34 cellular contexts compared by ENCODE assay signal in the genomic region with DNA sequence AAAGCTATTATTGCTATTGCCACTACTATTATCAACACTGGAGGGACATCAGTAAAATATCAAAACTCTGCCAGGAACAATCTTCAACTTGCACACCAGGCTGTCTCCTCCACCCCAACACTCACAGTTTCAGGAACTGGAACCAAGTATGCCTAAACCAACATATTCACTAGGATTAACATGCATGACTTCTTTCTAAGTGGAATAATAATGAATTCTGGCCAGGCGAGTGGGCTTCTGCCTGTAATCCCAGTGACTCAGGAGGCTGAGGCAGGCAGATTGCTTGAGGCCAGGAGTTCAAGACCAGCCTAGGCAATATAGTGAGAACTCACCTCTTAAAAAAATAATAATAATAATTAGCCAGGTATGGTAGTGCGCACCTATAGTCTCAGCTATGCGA. TPM values are rescaled to one million over a fixed set of nuclear protein-coding genes. Genes with fewer than 3 reads are reported as not detected.
"Had no signal": no experiment of that assay in that cellular context is flagged by ENCODE, and none has a peak within 500 bp of the region (broad histone marks: within the 10 kb centered on the region; RNA-seq: fewer than 3 reads in every experiment).

No MANE protein-coding gene starts in this region.

- H3K9me3 ChIP-seq: left ventricle myocardium inferior, neutrophil, right atrium auricular region, right lobe of liver, transverse colon, upper lobe of left lung, vagina had no signal

- H3K4me3 Mint-ChIP-seq: immature natural killer cell; mesothelial cell of epicardium; naive B cell; natural killer cell; nephron progenitor cell; neural progenitor cell; stimulated activated memory B cell treated with anti-CD40 and anti-IgM and Interleukin-4, amounts not matched to agents 10 μg/mL and 1 μg/mL and 100 μg/mL, for 72 hours; stimulated activated naive CD8-positive, alpha-beta T cell treated with anti-CD3 and anti-CD28 coated beads, Interleukin-15, amount 100 ng/mL, for 72 hours had no signal

- H3K9me3 Mint-ChIP-seq: mesothelial cell of epicardium; natural killer cell; nephron progenitor cell; neural progenitor cell; stimulated activated memory B cell treated with anti-CD40 and anti-IgM and Interleukin-4, amounts not matched to agents 10 μg/mL and 1 μg/mL and 100 μg/mL, for 72 hours; stimulated activated naive CD8-positive, alpha-beta T cell treated with anti-CD3 and anti-CD28 coated beads, Interleukin-15, amount 100 ng/mL, for 72 hours had no signal

- H3K27ac Mint-ChIP-seq: immature natural killer cell; mesothelial cell of epicardium; naive B cell; natural killer cell; nephron progenitor cell; neural progenitor cell; progenitor cell of endocrine pancreas; stimulated activated memory B cell treated with anti-CD40 and anti-IgM and Interleukin-4, amounts not matched to agents 10 μg/mL and 1 μg/mL and 100 μg/mL, for 72 hours; stimulated activated naive CD8-positive, alpha-beta T cell treated with anti-CD3 and anti-CD28 coated beads, Interleukin-15, amount 100 ng/mL, for 72 hours had no signal

- H3K36me3 ChIP-seq: left ventricle myocardium inferior, neural progenitor cell, neutrophil, right lobe of liver, transverse colon, upper lobe of left lung, vagina had no signal

- H3K27me3 Mint-ChIP-seq: stimulated activated memory B cell treated with anti-CD40 and anti-IgM and Interleukin-4, amounts not matched to agents 10 μg/mL and 1 μg/mL and 100 μg/mL, for 72 hours; stimulated activated naive CD8-positive, alpha-beta T cell treated with anti-CD3 and anti-CD28 coated beads, Interleukin-15, amount 100 ng/mL, for 72 hours had no signal

- FAIRE-seq: islet of Langerhans had no signal

- H3K4me1 Mint-ChIP-seq: immature natural killer cell; mesothelial cell of epicardium; naive B cell; natural killer cell; nephron progenitor cell; neural progenitor cell; stimulated activated memory B cell treated with anti-CD40 and anti-IgM and Interleukin-4, amounts not matched to agents 10 μg/mL and 1 μg/mL and 100 μg/mL, for 72 hours; stimulated activated naive CD8-positive, alpha-beta T cell treated with anti-CD3 and anti-CD28 coated beads, Interleukin-15, amount 100 ng/mL, for 72 hours had no signal

- H3K36me3 Mint-ChIP-seq: immature natural killer cell; mesothelial cell of epicardium; naive B cell; natural killer cell; neural progenitor cell; stimulated activated memory B cell treated with anti-CD40 and anti-IgM and Interleukin-4, amounts not matched to agents 10 μg/mL and 1 μg/mL and 100 μg/mL, for 72 hours had no signal

- H3K4me2 ChIP-seq: neural progenitor cell, smooth muscle cell had no signal

- DNase-seq: hypothalamus; immature natural killer cell; left ventricle myocardium inferior; mesendoderm; naive B cell; natural killer cell; nephron progenitor cell; occipital lobe; right lobe of liver; stimulated activated CD4-positive, alpha-beta T cell treated with anti-CD3 and anti-CD28 coated beads, Interleukin-1b, Interleukin-23, amount 100 ng/mL, for 48 hours; stimulated activated CD4-positive, alpha-beta T cell treated with anti-CD3 and anti-CD28 coated beads, Interleukin-2, amount 100 ng/mL, for 48 hours; stimulated activated CD4-positive, alpha-beta T cell treated with anti-CD3 and anti-CD28 coated beads, Interleukin-4, amount 100 ng/mL, for 4 hours; stimulated activated CD8-positive, alpha-beta memory T cell treated with anti-CD3 and anti-CD28 coated beads, Interleukin-4, amount 100 ng/mL, for 48 hours; stimulated activated naive CD4-positive, alpha-beta T cell treated with Interleukin-2 at 50 U/mL for 16 hours; stimulated activated naive CD8-positive, alpha-beta T cell treated with anti-CD3 and anti-CD28 coated beads, Interleukin-15, amount 100 ng/mL, for 72 hours; substantia nigra; transverse colon; upper lobe of left lung had no signal

- H3K4me1 ChIP-seq: left ventricle myocardium inferior, neural progenitor cell, right atrium auricular region, right lobe of liver, transverse colon, upper lobe of left lung, vagina had no signal

- H3K27me3 ChIP-seq: neural progenitor cell, neutrophil, right atrium auricular region, right lobe of liver, transverse colon, upper lobe of left lung, vagina had no signal

- H3K9ac ChIP-seq: neural progenitor cell had no signal

- H3K27ac ChIP-seq: left ventricle myocardium inferior, neural progenitor cell, neutrophil, right atrium auricular region, right lobe of liver, transverse colon, upper lobe of left lung, vagina had no signal

- H2AFZ ChIP-seq: neural progenitor cell had no signal

- H3K4me3 ChIP-seq: left ventricle myocardium inferior, lung, neural progenitor cell, right atrium auricular region, right lobe of liver, smooth muscle cell, transverse colon, upper lobe of left lung, vagina had no signal

RNA-seq across cellular contexts. Expression of a gene that starts 58.1 kb away (rescaled TPM):
- total RNA-seq: kidney epithelial cell, mononuclear cell, natural killer cell, occipital lobe, osteocyte, progenitor cell of endocrine pancreas, pulmonary artery endothelial cell, renal cortical epithelial cell, right lobe of liver, smooth muscle cell, temporal lobe, transverse colon, vagina had no signal
- polyA plus RNA-seq: immature natural killer cell, smooth muscle cell had no signal
